Comparison of ENCODE assay signal across 1 cellular context in genomic region chr21:37220981-37221664, GRCh38.
A peak's percentile ranks its signal among the peaks of the same experiment; 100 is the strongest.
TF ChIP-seq lines count a peak whose summit lies in the region.

No MANE protein-coding gene starts in this region.

TF ChIP-seq in A549, 52 proteins besides CTCF, POLR2A, EP300 and RAD21 (continued from another document):
- TF ChIP-seq ATOH8 (CRISPR knock-in tag; IDR thresholded peaks at IDR 0.05; ENCODE audit: low read depth) (peak; percentile 54; the same call in 1 of the 2 replicates), SMC3 (IDR thresholded peaks at IDR 0.05) (0 out of 3 replicates have a peak, but pooled peaks have one; percentile 6), JUNB (IDR thresholded peaks at IDR 0.05) (no peak), KDM5A (IDR thresholded peaks at IDR 0.05) (peak; percentile 65), MYC (IDR thresholded peaks at IDR 0.05; ENCODE audit: borderline replicate concordance, low read length) (no peak; the same call in 1 of the 2 replicates), TP53 (CRISPR knock-in tag; IDR thresholded peaks at IDR 0.05) (0 out of 2 replicates have a peak, but pooled peaks have one; percentile 12), HOXB13 (CRISPR knock-in tag; IDR thresholded peaks at IDR 0.05; ENCODE audit: low read depth) (no peak), HOXA7 (CRISPR knock-in tag; IDR thresholded peaks at IDR 0.05) (no peak), TFCP2L1 (CRISPR knock-in tag; IDR thresholded peaks at IDR 0.05) (0 out of 2 replicates have a peak, but pooled peaks have one; percentile 59), ZFP36 (IDR thresholded peaks at IDR 0.05; ENCODE audit: borderline replicate concordance, partially characterized antibody) (no peak), MAX (IDR thresholded peaks at IDR 0.05) (peak; percentile 96), HOXB5 (CRISPR knock-in tag; IDR thresholded peaks at IDR 0.05) (no peak), HMGXB4 (CRISPR knock-in tag; IDR thresholded peaks at IDR 0.05; ENCODE audit: borderline replicate concordance) (no peak), CBX8 (IDR thresholded peaks at IDR 0.05) (no peak), CBX2 (IDR thresholded peaks at IDR 0.05; ENCODE audit: borderline replicate concordance, low read depth) (no peak), RCOR1 (IDR thresholded peaks at IDR 0.05; ENCODE audit: low read depth, low read length) (no peak), HES2 (IDR thresholded peaks at IDR 0.05) (no peak), USF2 (IDR thresholded peaks at IDR 0.05) (peak; percentile 96), PHF8 (IDR thresholded peaks at IDR 0.05; ENCODE audit: borderline replicate concordance, low read depth) (peak; percentile 44; the same call in 1 of the 2 replicates), CEBPB (IDR thresholded peaks at IDR 0.05) (no peak), FOXS1 (CRISPR knock-in tag; IDR thresholded peaks at IDR 0.05) (0 out of 2 replicates have a peak, but pooled peaks have one; percentile 10), RNF2 (IDR thresholded peaks at IDR 0.05; ENCODE audit: borderline replicate concordance, low read depth) (no peak), FOSL2 (IDR thresholded peaks at IDR 0.05) (no peak), FOSL2 (CRISPR knock-in tag; IDR thresholded peaks at IDR 0.05) (no peak; the same call in 1 of the 2 replicates), JUN (IDR thresholded peaks at IDR 0.05) (peak in 1 of 2 experiments; percentile 81; a peak in 2 of 5 replicates)
